Comparison of ENCODE assay signal across 9 cellular contexts in genomic region chr1:70966018-70966638, GRCh38.
A peak's percentile ranks its signal among the peaks of the same experiment; 100 is the strongest.
DNase-seq lines count a peak whose midpoint lies in the region; ATAC-seq and TF ChIP-seq lines count a peak whose summit lies in the region.
"Had no signal": no experiment of that assay in that cellular context is flagged by ENCODE, and none has a peak within 500 bp of the region (broad histone marks: within the 10 kb centered on the region; RNA-seq: fewer than 3 reads in every experiment).

No MANE protein-coding gene starts in this region.

- H3K4me3 Mint-ChIP-seq in effector memory CD8-positive, alpha-beta T cell: no peak overlapping the region

- H3K9me3 Mint-ChIP-seq in effector memory CD8-positive, alpha-beta T cell: no peaks in the 10 kb centered on the region

- no peak overlapping the region for H3K4me3 ChIP-seq in cardiac fibroblast (replicated peaks in 1 of 2; ENCODE audit: low read depth in 2 of 2, low read length in 2 of 2)

- peak; percentile 75 for ATAC-seq in GM18519 (IDR thresholded peaks at IDR 0.05; ENCODE audit: low FRiP score, unreplicated experiment)
- peak; percentile 63 for ATAC-seq in HG03575 (IDR thresholded peaks at IDR 0.05; ENCODE audit: extremely low read depth, insufficient number of reproducible peaks, low FRiP score, unreplicated experiment)
- ATAC-seq in HG03378 (IDR thresholded peaks at IDR 0.05; ENCODE audit: unreplicated experiment): no peak
- ATAC-seq in effector memory CD8-positive, alpha-beta T cell (replicated peaks): no peak
- no peak for ATAC-seq in HG02642 (IDR thresholded peaks at IDR 0.05; ENCODE audit: poor library complexity, unreplicated experiment)

- no peaks in the 10 kb centered on the region for H3K36me3 Mint-ChIP-seq in effector memory CD8-positive, alpha-beta T cell (ENCODE audit: insufficient read depth)

- TF ChIP-seq CTCF in cardiac fibroblast (IDR thresholded peaks at IDR 0.05; ENCODE audit: low read depth, low read length): peak; percentile 43

- no peaks in the 10 kb centered on the region for H3K4me1 Mint-ChIP-seq in effector memory CD8-positive, alpha-beta T cell (ENCODE audit: low read depth in 2 of 2)

- in situ Hi-C loops in ACHN (cut with HindIII; ENCODE audit: low pct_ligation_motif_present, low pct_unique_long_range_greater_than_20kb, low sequenced_read_pairs) (no loop called here), G401 (cut with HindIII; ENCODE audit: low sequenced_read_pairs) (no loop called here)

- H3K27ac Mint-ChIP-seq in effector memory CD8-positive, alpha-beta T cell: no peak overlapping the region

- H3K27me3 Mint-ChIP-seq in effector memory CD8-positive, alpha-beta T cell: peaks cover 0 to 4% of the 10 kb centered on the region in 2 donors

- DNase-seq in ACHN (peak; percentile 9), cardiac fibroblast (ENCODE audit: low read depth in 2 of 2) (peak; percentile 2 to 25), G401 (ENCODE audit: low spot score) (no peak)
- no peak for DNase-seq in effector memory CD8-positive, alpha-beta T cell
- DNase-seq: Right ventricle myocardium superior had no signal

Comparison
In these comparisons a context has a peak if more than half of its experiments do, and no peak if none do; other contexts are left out.
1. DNase-seq: peak in ACHN (single experiment) and cardiac fibroblast (2 of 2); none in G401 (single experiment) and effector memory CD8-positive, alpha-beta T cell (0 of 3).
2. ATAC-seq: peak in GM18519 (single experiment) and HG03575 (single experiment); none in HG03378 (single experiment), effector memory CD8-positive, alpha-beta T cell (single experiment) and HG02642 (single experiment).